In genomic region chr21:34182436-34182835, GRCh38 we compare ENCODE assay signal across 18 cellular contexts.
A peak's percentile ranks its signal among the peaks of the same experiment; 100 is the strongest.
DNase-seq lines count a peak whose midpoint lies in the region; ATAC-seq and TF ChIP-seq lines count a peak whose summit lies in the region.
"Had no signal": no experiment of that assay in that cellular context is flagged by ENCODE, and none has a peak within 500 bp of the region (broad histone marks: within the 10 kb centered on the region; RNA-seq: fewer than 3 reads in every experiment).

No MANE protein-coding gene starts in this region.

- peak overlapping the region; percentile 75 to 84 for H3K27ac ChIP-seq in ascending aorta
- H3K27ac ChIP-seq in sigmoid colon, result no peak overlapping the region
- no peak overlapping the region for H3K27ac ChIP-seq in left ventricle myocardium inferior (replicated peaks)
- H3K27ac ChIP-seq: C4-2B had no signal

- no peaks in the 10 kb centered on the region for H3K9me3 ChIP-seq in ascending aorta
- no peaks in the 10 kb centered on the region for H3K9me3 ChIP-seq in sigmoid colon
- no peaks in the 10 kb centered on the region for H3K9me3 ChIP-seq in left ventricle myocardium inferior (replicated peaks)
- H3K9me3 ChIP-seq: BE2C had no signal

- TF ChIP-seq CTCF in NB4 (IDR thresholded peaks at IDR 0.05; ENCODE audit: low read depth, low read length) (no peak), ascending aorta (IDR thresholded peaks at IDR 0.05) (no peak), sigmoid colon (IDR thresholded peaks at IDR 0.05) (no peak), left ventricle myocardium inferior (IDR thresholded peaks at IDR 0.05; ENCODE audit: borderline replicate concordance) (no peak)

- H3K36me3 ChIP-seq in ascending aorta (no peaks in the 10 kb centered on the region), sigmoid colon (no peaks in the 10 kb centered on the region), left ventricle myocardium inferior (no peaks in the 10 kb centered on the region)
- H3K36me3 ChIP-seq: BE2C had no signal

- 94 to 97% methylated on average over 3 of the region's 3 CpGs for WGBS in sigmoid colon, 2 donors

- peak; percentile 32 for DNase-seq in ELF-1 (ENCODE audit: low read depth, low spot score)
- peak; percentile 14 for DNase-seq in NB4 (ENCODE audit: low read depth)
- peak in 1 of 2 donors; percentile 60 for DNase-seq in ascending aorta (ENCODE audit: low spot score in 2 of 2)
- peak; percentile 27 for DNase-seq in sigmoid colon
- DNase-seq in glomerular visceral epithelial cell (ENCODE audit: extremely low spot score), result no peak
- DNase-seq in left ventricle myocardium inferior, result no peak
- DNase-seq: BE2C; CD8-positive, alpha-beta T cell; COR-L47; DMS153; DMS79 treated with DMSO at 0.1 percent for 48 hours; EL; GDM1; H7 had no signal

- H3K4me1 ChIP-seq in ascending aorta (peaks cover 3 to 35% of the 10 kb centered on the region in 2 donors), sigmoid colon (peaks cover 0 to 25% (median 12%) of the 10 kb centered on the region in 4 donors), left ventricle myocardium inferior (peaks cover 6% of the 10 kb centered on the region)

- H3K27me3 ChIP-seq in ascending aorta (no peaks in the 10 kb centered on the region), sigmoid colon (no peaks in the 10 kb centered on the region), left ventricle myocardium inferior (ENCODE audit: low read depth) (no peaks in the 10 kb centered on the region)
- H3K27me3 ChIP-seq: BE2C had no signal

- ATAC-seq in HG03432 (IDR thresholded peaks at IDR 0.05; ENCODE audit: unreplicated experiment) (no peak), GM19035 (IDR thresholded peaks at IDR 0.05; ENCODE audit: unreplicated experiment) (no peak)
- ATAC-seq: CD8-positive, alpha-beta T cell; GM23338 had no signal

- TF ChIP-seq POLR2A in NB4 (IDR thresholded peaks at IDR 0.05; ENCODE audit: extremely low read depth, insufficient read length) (no peak), sigmoid colon (IDR thresholded peaks at IDR 0.05) (no peak)

- no peak overlapping the region for H3K4me3 ChIP-seq in NB4 (ENCODE audit: low read depth, low read length)
- no peak overlapping the region for H3K4me3 ChIP-seq in ascending aorta
- no peak overlapping the region for H3K4me3 ChIP-seq in sigmoid colon
- H3K4me3 ChIP-seq in left ventricle myocardium inferior, result no peak overlapping the region
- H3K4me3 ChIP-seq: GM23338 had no signal

- intact Hi-C loops in ascending aorta (cut with DNase I) (no loop called here), sigmoid colon (cut with DNase I) (no loop called here), left ventricle myocardium inferior (cut with micrococcal nuclease) (no loop called here)

- no peak for TF ChIP-seq EP300 in sigmoid colon (IDR thresholded peaks at IDR 0.05)

Comparison
In these comparisons a context has a peak if more than half of its experiments do, and no peak if none do; other contexts are left out.
1. DNase-seq: peak in ELF-1 (single experiment), NB4 (single experiment) and sigmoid colon (single experiment); none in glomerular visceral epithelial cell (single experiment) and left ventricle myocardium inferior (single experiment).
2. H3K27ac ChIP-seq: peak in ascending aorta (2 of 2); none in sigmoid colon (0 of 4) and left ventricle myocardium inferior (single experiment).